ENCODE assay signal across 14 cellular contexts in the genomic region with DNA sequence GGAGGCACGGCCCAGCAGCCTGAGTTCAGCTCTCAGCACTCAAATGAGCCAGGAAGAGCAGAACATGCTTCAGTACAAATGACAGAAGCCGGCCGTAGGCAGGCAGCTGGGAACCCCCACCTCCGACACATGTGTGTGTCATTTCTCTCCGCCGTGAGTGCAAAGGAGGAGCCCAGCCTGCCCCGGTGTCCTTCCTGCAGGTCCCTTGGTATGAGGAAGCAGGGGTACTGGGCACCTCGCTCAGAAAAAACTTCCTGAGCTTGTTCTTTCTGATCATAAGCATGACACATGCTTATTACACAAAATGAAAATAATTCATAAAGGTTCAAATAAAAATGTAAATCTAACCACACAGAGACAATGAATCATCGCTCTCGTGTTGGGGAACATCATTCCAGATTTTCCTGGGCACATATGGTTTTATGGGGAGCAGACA. TPM values are rescaled to one million over a fixed set of nuclear protein-coding genes. Genes with fewer than 3 reads are reported as not detected.
DNase-seq lines count a peak whose midpoint lies in the region; ATAC-seq, FAIRE-seq and TF ChIP-seq lines count a peak whose summit lies in the region.
"Had no signal": no experiment of that assay in that cellular context is flagged by ENCODE, and none has a peak within 500 bp of the region (broad histone marks: within the 10 kb centered on the region; RNA-seq: fewer than 3 reads in every experiment).

No MANE protein-coding gene starts in this region.

- no peaks in the 10 kb centered on the region for H3K36me3 Mint-ChIP-seq in activated naive CD4-positive, alpha-beta T cell treated with anti-CD3 and anti-CD28 coated beads for 36 hours (ENCODE audit: low read depth)
- H3K36me3 Mint-ChIP-seq in activated naive CD4-positive, alpha-beta T cell treated with anti-CD3 and anti-CD28 coated beads, Interleukin-2, amount 10 ng/mL, durations not matched to agents 7 days and 5 days = no peaks in the 10 kb centered on the region
- no peaks in the 10 kb centered on the region for H3K36me3 Mint-ChIP-seq in astrocyte (ENCODE audit: low read depth, unreplicated experiment)
- no peaks in the 10 kb centered on the region for H3K36me3 Mint-ChIP-seq in activated T-cell treated with anti-CD3 and anti-CD28 coated beads, Interleukin-2, amount 50 U/mL, for 4 hours (ENCODE audit: insufficient read depth)

- ATAC-seq in activated T-cell treated with anti-CD3 and anti-CD28 coated beads, Interleukin-2, amount 50 U/mL, for 4 hours = no peak

- H3K27ac Mint-ChIP-seq in activated naive CD4-positive, alpha-beta T cell treated with anti-CD3 and anti-CD28 coated beads for 36 hours = no peak overlapping the region
- no peak overlapping the region for H3K27ac Mint-ChIP-seq in activated naive CD4-positive, alpha-beta T cell treated with anti-CD3 and anti-CD28 coated beads, Interleukin-2, amount 10 ng/mL, durations not matched to agents 7 days and 5 days
- H3K27ac Mint-ChIP-seq in astrocyte (ENCODE audit: unreplicated experiment) = no peak overlapping the region
- H3K27ac Mint-ChIP-seq: activated naive CD8-positive, alpha-beta T cell had no signal

- H3K9me3 Mint-ChIP-seq in activated naive CD4-positive, alpha-beta T cell treated with anti-CD3 and anti-CD28 coated beads for 36 hours = no peaks in the 10 kb centered on the region
- H3K9me3 Mint-ChIP-seq in activated naive CD4-positive, alpha-beta T cell treated with anti-CD3 and anti-CD28 coated beads, Interleukin-2, amount 10 ng/mL, durations not matched to agents 7 days and 5 days = no peaks in the 10 kb centered on the region
- peaks cover 18% of the 10 kb centered on the region for H3K9me3 Mint-ChIP-seq in astrocyte (ENCODE audit: unreplicated experiment)
- H3K9me3 Mint-ChIP-seq in activated T-cell treated with anti-CD3 and anti-CD28 coated beads, Interleukin-2, amount 50 U/mL, for 4 hours = no peaks in the 10 kb centered on the region

- no peak overlapping the region for H3K9ac ChIP-seq in astrocyte (ENCODE audit: low read length)

- no peak overlapping the region for H3K4me3 Mint-ChIP-seq in activated naive CD4-positive, alpha-beta T cell treated with anti-CD3 and anti-CD28 coated beads for 36 hours
- no peak overlapping the region for H3K4me3 Mint-ChIP-seq in activated naive CD4-positive, alpha-beta T cell treated with anti-CD3 and anti-CD28 coated beads, Interleukin-2, amount 10 ng/mL, durations not matched to agents 7 days and 5 days
- H3K4me3 Mint-ChIP-seq in astrocyte (ENCODE audit: unreplicated experiment) = no peak overlapping the region
- H3K4me3 Mint-ChIP-seq in activated T-cell treated with anti-CD3 and anti-CD28 coated beads, Interleukin-2, amount 50 U/mL, for 4 hours = no peak overlapping the region
- H3K4me3 Mint-ChIP-seq: activated naive CD8-positive, alpha-beta T cell had no signal

- H4K20me1 ChIP-seq in astrocyte (ENCODE audit: insufficient read depth, low read length) = no peaks in the 10 kb centered on the region

- H3K27me3 ChIP-seq in astrocyte (ENCODE audit: insufficient read depth, low read length) = peaks cover 2% of the 10 kb centered on the region

- peak; percentile 29 for DNase-seq in activated naive CD4-positive, alpha-beta T cell treated with anti-CD3 and anti-CD28 coated beads for 36 hours
- DNase-seq in activated naive CD4-positive, alpha-beta T cell treated with anti-CD3 and anti-CD28 coated beads, Interleukin-2, amount 10 ng/mL, durations not matched to agents 7 days and 5 days = no peak
- DNase-seq in astrocyte (ENCODE audit: low read depth) (peak; percentile 39), head of caudate nucleus (peak in 39 of 42 donors; percentile 25 to 82 (median 56)), mesenteric fat pad (ENCODE audit: low spot score) (no peak), GM13976 (ENCODE audit: low spot score) (no peak)
- DNase-seq in NK-92 treated with Interleukin-12 subunit alpha and Interleukin-12 subunit beta, amount 100 ng/mL, for 24 hours (lab: John Stamatoyannopoulos, UW) = no peak
- no peak for DNase-seq in activated T-cell treated with anti-CD3 and anti-CD28 coated beads, Interleukin-2, amount 50 U/mL, for 4 hours
- DNase-seq: ACHN, esophagus squamous epithelium, SJCRH30, tibial artery had no signal

- H3K4me1 ChIP-seq in astrocyte (ENCODE audit: insufficient read depth, low read length) = peaks cover 11% of the 10 kb centered on the region
- H3K4me1 ChIP-seq: esophagus squamous epithelium, SJCRH30, tibial artery had no signal

- FAIRE-seq in astrocyte (lab: Jason Lieb, UNC) = no peak
- FAIRE-seq: colon had no signal

- TF ChIP-seq CTCF in astrocyte (IDR thresholded peaks at IDR 0.05; ENCODE audit: insufficient read depth, low read depth, low read length) (no peak), GM13976 (IDR thresholded peaks at IDR 0.05; ENCODE audit: borderline replicate concordance, control extremely low read depth, extremely low read depth, insufficient read depth, missing control alignments) (no peak)

- in situ Hi-C loops in GM13976 (cut with MboI; ENCODE audit: low sequenced_read_pairs, unreplicated experiment) = no loop called here

- H3K79me2 ChIP-seq in astrocyte (ENCODE audit: insufficient read depth, low read length) = no peaks in the 10 kb centered on the region

- H3K4me1 Mint-ChIP-seq in activated naive CD4-positive, alpha-beta T cell treated with anti-CD3 and anti-CD28 coated beads for 36 hours (ENCODE audit: low read depth) = no peaks in the 10 kb centered on the region
- no peaks in the 10 kb centered on the region for H3K4me1 Mint-ChIP-seq in activated naive CD4-positive, alpha-beta T cell treated with anti-CD3 and anti-CD28 coated beads, Interleukin-2, amount 10 ng/mL, durations not matched to agents 7 days and 5 days
- peaks cover 5% of the 10 kb centered on the region for H3K4me1 Mint-ChIP-seq in astrocyte (ENCODE audit: low read depth, unreplicated experiment)
- no peaks in the 10 kb centered on the region for H3K4me1 Mint-ChIP-seq in activated T-cell treated with anti-CD3 and anti-CD28 coated beads, Interleukin-2, amount 50 U/mL, for 4 hours (ENCODE audit: low read depth)

- no peaks in the 10 kb centered on the region for H3K36me3 ChIP-seq in astrocyte (ENCODE audit: insufficient read depth, low read length)
- H3K36me3 ChIP-seq: esophagus squamous epithelium, SJCRH30, tibial artery had no signal

- no peak overlapping the region for H2AFZ ChIP-seq in astrocyte (ENCODE audit: low read depth, low read length)

- peak overlapping the region; percentile 51 for H3K4me2 ChIP-seq in astrocyte (ENCODE audit: low read length)

- intact Hi-C loops in activated naive CD4-positive, alpha-beta T cell treated with anti-CD3 and anti-CD28 coated beads for 36 hours (cut with micrococcal nuclease) = no loop called here
- intact Hi-C loops in head of caudate nucleus (cut with DNase I) = no loop called here

- no peak overlapping the region for H3K27ac ChIP-seq in astrocyte (ENCODE audit: low read depth, low read length)
- H3K27ac ChIP-seq: esophagus squamous epithelium, SJCRH30, tibial artery had no signal

- H3K4me3 ChIP-seq in astrocyte (ENCODE audit: insufficient read depth, low read depth, low read length) = no peak overlapping the region
- H3K4me3 ChIP-seq: esophagus squamous epithelium, SJCRH30, tibial artery had no signal

- H3K27me3 Mint-ChIP-seq in activated naive CD4-positive, alpha-beta T cell treated with anti-CD3 and anti-CD28 coated beads for 36 hours (ENCODE audit: low read depth) = peaks cover 18% of the 10 kb centered on the region
- H3K27me3 Mint-ChIP-seq in activated naive CD4-positive, alpha-beta T cell treated with anti-CD3 and anti-CD28 coated beads, Interleukin-2, amount 10 ng/mL, durations not matched to agents 7 days and 5 days = peaks cover 47% of the 10 kb centered on the region
- peaks cover 20% of the 10 kb centered on the region for H3K27me3 Mint-ChIP-seq in astrocyte (ENCODE audit: low read depth, unreplicated experiment)
- H3K27me3 Mint-ChIP-seq in activated T-cell treated with anti-CD3 and anti-CD28 coated beads, Interleukin-2, amount 50 U/mL, for 4 hours (ENCODE audit: low read depth) = peaks cover 35% of the 10 kb centered on the region

- CTCF ChIA-PET in activated naive CD4-positive, alpha-beta T cell treated with anti-CD3 and anti-CD28 coated beads for 36 hours (lab: Charles Lee) = no interaction called here
- CTCF ChIA-PET in activated naive CD4-positive, alpha-beta T cell treated with anti-CD3 and anti-CD28 coated beads, Interleukin-2, amount 10 ng/mL, durations not matched to agents 7 days and 5 days (lab: Charles Lee) = no interaction called here

- no peaks in the 10 kb centered on the region for H3K9me3 ChIP-seq in astrocyte (ENCODE audit: insufficient read depth, low read depth, low read length)
- H3K9me3 ChIP-seq: esophagus squamous epithelium, SJCRH30, tibial artery had no signal

RNA-seq across cellular contexts. Expression of a gene that starts 35.3 kb away (rescaled TPM):
- total RNA-seq in activated naive CD4-positive, alpha-beta T cell treated with anti-CD3 and anti-CD28 coated beads for 36 hours = not detected
- total RNA-seq in astrocyte (0.19 and 1.6 TPM in 2 replicates), mesenteric fat pad (0.13 TPM)
- not detected for total RNA-seq in activated T-cell treated with anti-CD3 and anti-CD28 coated beads, Interleukin-2, amount 50 U/mL, for 4 hours

Comparison
In these comparisons a context has a peak if more than half of its experiments do, and no peak if none do; other contexts are left out.
1. DNase-seq: peak in activated naive CD4-positive, alpha-beta T cell treated with anti-CD3 and anti-CD28 coated beads for 36 hours (single experiment), astrocyte (single experiment) and head of caudate nucleus (39 of 42); none in activated naive CD4-positive, alpha-beta T cell treated with anti-CD3 and anti-CD28 coated beads, Interleukin-2, amount 10 ng/mL, durations not matched to agents 7 days and 5 days (single experiment), NK-92 treated with Interleukin-12 subunit alpha and Interleukin-12 subunit beta, amount 100 ng/mL, for 24 hours (single experiment), mesenteric fat pad (single experiment), activated T-cell treated with anti-CD3 and anti-CD28 coated beads, Interleukin-2, amount 50 U/mL, for 4 hours (single experiment) and GM13976 (single experiment).